Comparison of ENCODE assay signal across 23 cellular contexts in genomic region chr19:1521636-1522035, GRCh38. TPM values are rescaled to one million over a fixed set of nuclear protein-coding genes. Genes with fewer than 3 reads are reported as not detected.
DNase-seq lines count a peak whose midpoint lies in the region; ATAC-seq and TF ChIP-seq lines count a peak whose summit lies in the region.
"Had no signal": no experiment of that assay in that cellular context is flagged by ENCODE, and none has a peak within 500 bp of the region (broad histone marks: within the 10 kb centered on the region; RNA-seq: fewer than 3 reads in every experiment).

No MANE protein-coding gene starts in this region.

- no peak overlapping the region for H3K4me3 Mint-ChIP-seq in MCF 10A (ENCODE audit: unreplicated experiment)
- H3K4me3 Mint-ChIP-seq: neural crest cell; stimulated activated memory B cell treated with anti-CD40 and anti-IgM and Interleukin-4, amounts not matched to agents 10 μg/mL and 1 μg/mL and 100 μg/mL, for 72 hours had no signal

- BruUV-seq in MCF 10A (replicated peaks; lab: Mats Ljungman, UMichigan), result no TSS peak

- POLR2A ChIA-PET in MCF 10A (lab: Yijun Ruan, JAX), result interaction anchor here (0.6 kb wide), 1 partner anchor 355 kb away, joined by 3 read pairs; no protein-coding TSS in a partner anchor

- peak; percentile 10 to 87 (median 68) for ATAC-seq in heart right ventricle
- ATAC-seq: mucosa of descending colon; stimulated activated memory B cell treated with anti-CD40 and anti-IgM and Interleukin-4, amounts not matched to agents 10 μg/mL and 1 μg/mL and 100 μg/mL, for 72 hours had no signal

- in situ Hi-C loops in G401 (cut with HindIII; ENCODE audit: low sequenced_read_pairs), result no loop called here

- H3K36me3 ChIP-seq in heart right ventricle, result no peaks in the 10 kb centered on the region
- H3K36me3 ChIP-seq in stomach, result no peaks in the 10 kb centered on the region
- H3K36me3 ChIP-seq: ascending aorta, SJSA1, tibial nerve had no signal

- TF ChIP-seq CTCF in heart right ventricle (IDR thresholded peaks at IDR 0.05) (no peak), MCF 10A (IDR thresholded peaks at IDR 0.05; ENCODE audit: unreplicated experiment) (no peak), stomach (IDR thresholded peaks at IDR 0.05) (no peak)

- CTCF ChIA-PET in MCF 10A (lab: Yijun Ruan, JAX), result interaction anchor here (0.6 to 0.8 kb wide), 2 partner anchors 22 to 151 kb away, joined by 3 to 4 read pairs; no protein-coding TSS in a partner anchor

- H3K36me3 Mint-ChIP-seq in MCF 10A (ENCODE audit: insufficient read depth, unreplicated experiment), result no peaks in the 10 kb centered on the region
- H3K36me3 Mint-ChIP-seq: stimulated activated memory B cell treated with anti-CD40 and anti-IgM and Interleukin-4, amounts not matched to agents 10 μg/mL and 1 μg/mL and 100 μg/mL, for 72 hours had no signal

- H3K9me3 ChIP-seq in heart right ventricle (no peaks in the 10 kb centered on the region), stomach (no peaks in the 10 kb centered on the region)
- H3K9me3 ChIP-seq: ascending aorta, mucosa of descending colon, SJSA1, tibial nerve had no signal

- H3K27ac ChIP-seq in heart right ventricle, result peak overlapping the region in 5 of 10 donors; percentile 17 to 66 (median 50)
- H3K27ac ChIP-seq in stomach, result no peak overlapping the region
- H3K27ac ChIP-seq: ascending aorta, GM23248, KMS-11, SJSA1, tibial nerve had no signal

- H3K27ac Mint-ChIP-seq in MCF 10A (ENCODE audit: low read depth, unreplicated experiment), result no peak overlapping the region
- H3K27ac Mint-ChIP-seq: stimulated activated memory B cell treated with anti-CD40 and anti-IgM and Interleukin-4, amounts not matched to agents 10 μg/mL and 1 μg/mL and 100 μg/mL, for 72 hours had no signal

- H3K27me3 Mint-ChIP-seq in MCF 10A (ENCODE audit: insufficient read depth, unreplicated experiment), result peaks cover 28% of the 10 kb centered on the region

- DNase-seq in G401 (ENCODE audit: low spot score) (peak; percentile 94), astrocyte of the hippocampus (ENCODE audit: low read depth, low spot score) (peak; percentile 44), heart right ventricle (peak in 1 of 2 donors; percentile 46), putamen (ENCODE audit: low spot score) (peak; percentile 57), cortex of kidney (lab: John Stamatoyannopoulos, UW) (no peak), MCF 10A (ENCODE audit: unreplicated experiment) (no peak), stomach (no peak)
- DNase-seq in activated T-cell treated with anti-CD3 and anti-CD28 coated beads, Interleukin-2, amount 50 U/mL, for 48 hours, result no peak
- DNase-seq: activated CD4-positive, alpha-beta T cell treated with anti-CD3 and anti-CD28 coated beads, Interleukin-2, amount 50 U/mL, for 4 hours; GM23248; mucosa of descending colon; NCI-H1048; NCI-H2081; NCI-H524 treated with DMSO at 0.1 percent for 48 hours; OCI-M1; retina had no signal

- no peak for TF ChIP-seq POLR2A in stomach (IDR thresholded peaks at IDR 0.05)

- H3K27me3 ChIP-seq in heart right ventricle (peaks cover 26 to 44% (median 41%) of the 10 kb centered on the region in 7 donors), stomach (peaks cover 7 to 79% (median 41%) of the 10 kb centered on the region in 3 donors)

- no peak for TF ChIP-seq EP300 in stomach (IDR thresholded peaks at IDR 0.05)

- H3K9me3 Mint-ChIP-seq in MCF 10A (ENCODE audit: unreplicated experiment), result no peaks in the 10 kb centered on the region
- H3K9me3 Mint-ChIP-seq: neural crest cell; stimulated activated memory B cell treated with anti-CD40 and anti-IgM and Interleukin-4, amounts not matched to agents 10 μg/mL and 1 μg/mL and 100 μg/mL, for 72 hours had no signal

- no peaks in the 10 kb centered on the region for H3K4me1 Mint-ChIP-seq in MCF 10A (ENCODE audit: insufficient read depth, unreplicated experiment)

- no peak overlapping the region for H3K4me3 ChIP-seq in heart right ventricle
- no peak overlapping the region for H3K4me3 ChIP-seq in stomach
- H3K4me3 ChIP-seq: ascending aorta, GM23248, mucosa of descending colon, SJSA1, tibial nerve had no signal

- H3K4me1 ChIP-seq in heart right ventricle, result peaks cover 0 to 11% (median 4%) of the 10 kb centered on the region in 9 donors
- peaks cover 0 to 15% (median 10%) of the 10 kb centered on the region in 4 donors for H3K4me1 ChIP-seq in stomach
- H3K4me1 ChIP-seq: ascending aorta, SJSA1 had no signal

- WGBS in heart right ventricle, 2 donors, result 26 to 38% methylated on average over 14 of the region's 14 CpGs
- WGBS in stomach, 5 donors, result 62 to 75% (median 67%) methylated on average over 13 to 14 of the region's 14 CpGs

- intact Hi-C loops in heart right ventricle (cut with DNase I), result loop anchor here in 1 of 10 donors (10.0 kb wide), 1 partner anchor 207 kb away; no protein-coding TSS in a partner anchor
- intact Hi-C loops in MCF 10A (cut with micrococcal nuclease), result no loop called here
- intact Hi-C loops in stomach (cut with DNase I; ENCODE audit: low total_unique reads), result no loop called here

RNA-seq across cellular contexts. Expression of gene PLK5, which starts 2.2 kb away (rescaled TPM):
- not detected in 2 replicates for total RNA-seq in G401 (2014; rRNA removed; shearing (Covaris generic))
- total RNA-seq in heart right ventricle, result under 1 TPM in 1 of 10 donors, not detected in 9; 0.11 TPM
- polyA plus RNA-seq in heart right ventricle, result under 1 TPM in 1 of 2 donors, not detected in 1; 0.57 TPM
- 0.21 and 0.22 TPM in 2 replicates for total RNA-seq in MCF 10A (2022)
- not detected for total RNA-seq in stomach
- polyA plus RNA-seq in stomach, result under 1 TPM in 2 of 3 donors, not detected in 1; 0.12 to 0.80 TPM
- total RNA-seq: ascending aorta, endothelial cell of umbilical vein, GM23248, neural crest cell, SJSA1 had no signal
- polyA plus RNA-seq: endothelial cell of umbilical vein, GM23248 had no signal

RNA-seq across cellular contexts. Expression of gene ADAMTSL5, which starts 8.8 kb away (rescaled TPM):
- total RNA-seq in G401 (2014; rRNA removed; shearing (Covaris generic)), result 0.62 and 2.1 TPM in 2 replicates
- 10 to 100 TPM; 16.7 to 69.4 (median 38.4) TPM for total RNA-seq in heart right ventricle
- 10 to 100 TPM; 26.0 to 30.9 TPM for polyA plus RNA-seq in heart right ventricle
- total RNA-seq in MCF 10A (2022), result 11.1 and 13.7 TPM in 2 replicates
- 10 to 100 TPM in 1 of 5 donors, 1 to 10 TPM in 2, not detected in 2; 1.7 to 29.5 (median 1.8) TPM for total RNA-seq in stomach
- 1 to 10 TPM; 1.1 to 5.6 (median 1.4) TPM for polyA plus RNA-seq in stomach
- total RNA-seq: endothelial cell of umbilical vein, neural crest cell had no signal

RNA-seq across cellular contexts. Expression of gene REEP6, which starts 30.7 kb away (rescaled TPM):
- 18.4 and 20.6 TPM in 2 replicates for total RNA-seq in G401 (2014; rRNA removed; shearing (Covaris generic))
- total RNA-seq in heart right ventricle (1 to 10 TPM; 1.8 to 4.6 (median 3.3) TPM), MCF 10A (2022) (3.8 TPM in 2 replicates), stomach (10 to 100 TPM in 1 of 5 donors, 1 to 10 TPM in 1, not detected in 3; 3.7 to 24.3 TPM)
- polyA plus RNA-seq in heart right ventricle (1 to 10 TPM; 4.8 to 5.0 TPM), stomach (10 to 100 TPM in 1 of 3 donors, 1 to 10 TPM in 2; 3.5 to 10.1 (median 6.1) TPM)

RNA-seq across cellular contexts. Expression of gene PCSK4, which starts 31.5 kb away (rescaled TPM):
- 1.8 and 9.2 TPM in 2 replicates for total RNA-seq in G401 (2014; rRNA removed; shearing (Covaris generic))
- total RNA-seq in heart right ventricle (1 to 10 TPM in 8 of 10 donors, under 1 TPM in 2; 0.38 to 3.0 (median 1.4) TPM), MCF 10A (2022) (3.4 and 3.7 TPM in 2 replicates), stomach (10 to 100 TPM in 2 of 5 donors, 1 to 10 TPM in 1, not detected in 2; 1.7 to 26.8 (median 19.7) TPM)
- polyA plus RNA-seq in heart right ventricle (1 to 10 TPM; 1.1 to 3.9 TPM), stomach (1 to 10 TPM; 2.7 to 5.0 (median 3.2) TPM)

RNA-seq across cellular contexts. Expression of gene C19orf25, which starts 42.6 kb away (rescaled TPM):
- total RNA-seq in G401 (2014; rRNA removed; shearing (Covaris generic)), result 86.7 and 90.0 TPM in 2 replicates
- 10 to 100 TPM; 12.7 to 19.9 (median 15.2) TPM for total RNA-seq in heart right ventricle
- polyA plus RNA-seq in heart right ventricle, result 10 to 100 TPM; 28.4 to 29.8 TPM
- total RNA-seq in MCF 10A (2022), result 36.3 and 40.5 TPM in 2 replicates
- 10 to 100 TPM in 4 of 5 donors, 1 to 10 TPM in 1; 5.4 to 84.3 (median 21.3) TPM for total RNA-seq in stomach
- polyA plus RNA-seq in stomach, result 10 to 100 TPM; 25.4 to 34.9 (median 32.7) TPM

Comparison
In these comparisons a context has a peak if more than half of its experiments do, and no peak if none do; other contexts are left out.
1. DNase-seq: peak in G401 (single experiment), astrocyte of the hippocampus (single experiment) and putamen (single experiment); none in activated T-cell treated with anti-CD3 and anti-CD28 coated beads, Interleukin-2, amount 50 U/mL, for 48 hours (0 of 2), cortex of kidney (single experiment), MCF 10A (single experiment) and stomach (single experiment).